In genomic region chr17:31753011-31753410, GRCh38 we compare ENCODE assay signal across 1 cellular context.
TF ChIP-seq lines count a peak whose summit lies in the region.

No MANE protein-coding gene starts in this region.

TF ChIP-seq in HepG2, 621 proteins besides CTCF, POLR2A, EP300 and RAD21 (continued from another document):
- TF ChIP-seq, protein P1, sequence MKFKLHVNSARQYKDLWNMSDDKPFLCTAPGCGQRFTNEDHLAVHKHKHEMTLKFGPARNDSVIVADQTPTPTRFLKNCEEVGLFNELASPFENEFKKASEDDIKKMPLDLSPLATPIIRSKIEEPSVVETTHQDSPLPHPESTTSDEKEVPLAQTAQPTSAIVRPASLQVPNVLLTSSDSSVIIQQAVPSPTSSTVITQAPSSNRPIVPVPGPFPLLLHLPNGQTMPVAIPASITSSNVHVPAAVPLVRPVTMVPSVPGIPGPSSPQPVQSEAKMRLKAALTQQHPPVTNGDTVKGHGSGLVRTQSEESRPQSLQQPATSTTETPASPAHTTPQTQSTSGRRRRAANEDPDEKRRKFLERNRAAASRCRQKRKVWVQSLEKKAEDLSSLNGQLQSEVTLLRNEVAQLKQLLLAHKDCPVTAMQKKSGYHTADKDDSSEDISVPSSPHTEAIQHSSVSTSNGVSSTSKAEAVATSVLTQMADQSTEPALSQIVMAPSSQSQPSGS (CRISPR knock-in tag; IDR thresholded peaks at IDR 0.05): no peak
- TF ChIP-seq CEBPG (CRISPR knock-in tag; IDR thresholded peaks at IDR 0.05) (peak; percentile 37; the same call in 1 of the 2 replicates), FOXP1 (IDR thresholded peaks at IDR 0.05) (no peak), FOXP1 (CRISPR knock-in tag; IDR thresholded peaks at IDR 0.05) (no peak), MED13 (CRISPR knock-in tag; IDR thresholded peaks at IDR 0.05) (no peak), STAT6 (CRISPR knock-in tag; IDR thresholded peaks at IDR 0.05; ENCODE audit: borderline replicate concordance) (no peak), ZNF33B (CRISPR knock-in tag; IDR thresholded peaks at IDR 0.05) (no peak), ELF4 (CRISPR knock-in tag; IDR thresholded peaks at IDR 0.05; ENCODE audit: borderline replicate concordance) (no peak), PAXIP1 (CRISPR knock-in tag; conservative IDR thresholded peaks at IDR 0.05) (peak; percentile 62), IKZF4 (CRISPR knock-in tag; IDR thresholded peaks at IDR 0.05; ENCODE audit: borderline replicate concordance, low read depth, not compliant biosample characterization) (no peak), ZMYM3 (CRISPR knock-in tag; IDR thresholded peaks at IDR 0.05) (peak; percentile 44; the same call in 1 of the 2 replicates), HNF4G (IDR thresholded peaks at IDR 0.05; ENCODE audit: borderline replicate concordance, low read depth, low read length) (peak; percentile 46; the same call in 1 of the 2 replicates), HNF4G (CRISPR knock-in tag; IDR thresholded peaks at IDR 0.05; ENCODE audit: borderline replicate concordance, low read depth) (no peak), TOPORS (CRISPR knock-in tag; IDR thresholded peaks at IDR 0.05) (no peak), SNAPC4 (CRISPR knock-in tag; IDR thresholded peaks at IDR 0.05) (no peak), TBX2 (CRISPR knock-in tag; IDR thresholded peaks at IDR 0.05; ENCODE audit: borderline replicate concordance) (peak; percentile 14; the same call in 1 of the 2 replicates), ZNF460 (CRISPR knock-in tag; IDR thresholded peaks at IDR 0.05; ENCODE audit: borderline replicate concordance) (no peak), SP4 (CRISPR knock-in tag; IDR thresholded peaks at IDR 0.05) (no peak), ZFP62 (CRISPR knock-in tag; IDR thresholded peaks at IDR 0.05) (no peak), ZBTB1 (CRISPR knock-in tag; IDR thresholded peaks at IDR 0.05; ENCODE audit: borderline replicate concordance) (no peak), ZNF263 (CRISPR knock-in tag; IDR thresholded peaks at IDR 0.05) (no peak), DPF2 (CRISPR knock-in tag; IDR thresholded peaks at IDR 0.05; ENCODE audit: borderline replicate concordance, low read depth) (0 out of 2 replicates have a peak, but pooled peaks have one; percentile 24), SP5 (CRISPR knock-in tag; IDR thresholded peaks at IDR 0.05; ENCODE audit: borderline replicate concordance, low read depth) (peak; percentile 88), GZF1 (CRISPR knock-in tag; IDR thresholded peaks at IDR 0.05) (no peak), NBN (conservative IDR thresholded peaks at IDR 0.05) (no peak), FOXM1 (CRISPR knock-in tag; IDR thresholded peaks at IDR 0.05) (no peak)
- TF ChIP-seq, protein P2, sequence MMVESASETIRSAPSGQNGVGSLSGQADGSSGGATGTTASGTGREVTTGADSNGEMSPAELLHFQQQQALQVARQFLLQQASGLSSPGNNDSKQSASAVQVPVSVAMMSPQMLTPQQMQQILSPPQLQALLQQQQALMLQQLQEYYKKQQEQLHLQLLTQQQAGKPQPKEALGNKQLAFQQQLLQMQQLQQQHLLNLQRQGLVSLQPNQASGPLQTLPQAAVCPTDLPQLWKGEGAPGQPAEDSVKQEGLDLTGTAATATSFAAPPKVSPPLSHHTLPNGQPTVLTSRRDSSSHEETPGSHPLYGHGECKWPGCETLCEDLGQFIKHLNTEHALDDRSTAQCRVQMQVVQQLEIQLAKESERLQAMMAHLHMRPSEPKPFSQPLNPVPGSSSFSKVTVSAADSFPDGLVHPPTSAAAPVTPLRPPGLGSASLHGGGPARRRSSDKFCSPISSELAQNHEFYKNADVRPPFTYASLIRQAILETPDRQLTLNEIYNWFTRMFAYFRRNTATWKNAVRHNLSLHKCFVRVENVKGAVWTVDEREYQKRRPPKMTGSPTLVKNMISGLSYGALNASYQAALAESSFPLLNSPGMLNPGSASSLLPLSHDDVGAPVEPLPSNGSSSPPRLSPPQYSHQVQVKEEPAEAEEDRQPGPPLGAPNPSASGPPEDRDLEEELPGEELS (CRISPR knock-in tag; IDR thresholded peaks at IDR 0.05): 0 out of 2 replicates have a peak, but pooled peaks have one; percentile 21
- TF ChIP-seq, protein P3, sequence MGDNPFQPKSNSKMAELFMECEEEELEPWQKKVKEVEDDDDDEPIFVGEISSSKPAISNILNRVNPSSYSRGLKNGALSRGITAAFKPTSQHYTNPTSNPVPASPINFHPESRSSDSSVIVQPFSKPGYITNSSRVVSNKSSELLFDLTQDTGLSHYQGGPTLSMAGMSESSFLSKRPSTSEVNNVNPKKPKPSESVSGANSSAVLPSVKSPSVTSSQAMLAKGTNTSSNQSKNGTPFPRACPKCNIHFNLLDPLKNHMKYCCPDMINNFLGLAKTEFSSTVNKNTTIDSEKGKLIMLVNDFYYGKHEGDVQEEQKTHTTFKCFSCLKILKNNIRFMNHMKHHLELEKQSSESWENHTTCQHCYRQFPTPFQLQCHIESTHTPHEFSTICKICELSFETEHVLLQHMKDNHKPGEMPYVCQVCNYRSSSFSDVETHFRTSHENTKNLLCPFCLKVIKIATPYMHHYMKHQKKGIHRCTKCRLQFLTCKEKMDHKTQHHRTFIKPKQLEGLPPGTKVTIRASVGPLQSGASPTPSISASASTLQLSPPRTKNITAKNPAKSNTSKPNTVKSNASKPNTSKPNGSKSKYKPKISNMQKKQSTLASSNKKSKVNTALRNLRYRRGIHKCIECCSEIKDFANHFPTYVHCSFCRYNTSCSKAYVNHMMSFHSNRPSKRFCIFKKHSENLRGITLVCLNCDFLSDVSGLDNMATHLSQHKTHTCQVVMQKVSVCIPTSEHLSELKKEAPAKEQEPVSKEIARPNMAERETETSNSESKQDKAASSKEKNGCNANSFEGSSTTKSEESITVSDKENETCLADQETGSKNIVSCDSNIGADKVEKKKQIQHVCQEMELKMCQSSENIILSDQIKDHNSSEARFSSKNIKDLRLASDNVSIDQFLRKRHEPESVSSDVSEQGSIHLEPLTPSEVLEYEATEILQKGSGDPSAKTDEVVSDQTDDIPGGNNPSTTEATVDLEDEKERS (CRISPR knock-in tag; IDR thresholded peaks at IDR 0.05): no peak
- TF ChIP-seq, protein P4, sequence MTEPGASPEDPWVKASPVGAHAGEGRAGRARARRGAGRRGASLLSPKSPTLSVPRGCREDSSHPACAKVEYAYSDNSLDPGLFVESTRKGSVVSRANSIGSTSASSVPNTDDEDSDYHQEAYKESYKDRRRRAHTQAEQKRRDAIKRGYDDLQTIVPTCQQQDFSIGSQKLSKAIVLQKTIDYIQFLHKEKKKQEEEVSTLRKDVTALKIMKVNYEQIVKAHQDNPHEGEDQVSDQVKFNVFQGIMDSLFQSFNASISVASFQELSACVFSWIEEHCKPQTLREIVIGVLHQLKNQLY (CRISPR knock-in tag; IDR thresholded peaks at IDR 0.05): no peak
